In genomic region chr6:27507041-27507956, GRCh38 we compare ENCODE assay signal across 18 cellular contexts.
"Had no signal": no experiment of that assay in that cellular context is flagged by ENCODE, and none has a peak within 500 bp of the region (broad histone marks: within the 10 kb centered on the region; RNA-seq: fewer than 3 reads in every experiment).

No MANE protein-coding gene starts in this region.

- H3K36me3 Mint-ChIP-seq: activated naive CD8-positive, alpha-beta T cell treated with anti-CD3 and anti-CD28 coated beads, Interleukin-2, amount 10 ng/mL, durations not matched to agents 7 days and 5 days; natural killer cell treated with Interleukin-12 subunit alpha and Interleukin-12 subunit beta and Interleukin-15 and Interleukin-18, amount 100 ng/mL, for 72 hours had no signal

- H3K36me3 ChIP-seq: gastroesophageal sphincter, prostate gland, tibial artery had no signal

- DNase-seq: activated CD4-positive, alpha-beta memory T cell treated with anti-CD3 and anti-CD28 coated beads for 36 hours; activated CD4-positive, alpha-beta T cell treated with anti-CD3 and anti-CD28 coated beads for 48 hours; activated naive CD4-positive, alpha-beta T cell treated with anti-CD3 and anti-CD28 coated beads for 36 hours; activated naive CD8-positive, alpha-beta T cell treated with anti-CD3 and anti-CD28 coated beads, Interleukin-2, amount 10 ng/mL, durations not matched to agents 7 days and 5 days; activated T-cell treated with anti-CD3 and anti-CD28 coated beads, Interleukin-2, amount 50 U/mL, for 48 hours; cerebellar nuclear complex; cortex of kidney; endodermal cell; head of caudate nucleus; stimulated activated CD4-positive, alpha-beta T cell treated with anti-CD3 and anti-CD28 coated beads, Interleukin-4, amount 100 ng/mL, for 4 hours; T1000; tibial artery had no signal

- H3K27ac Mint-ChIP-seq: activated CD4-positive, alpha-beta memory T cell treated with anti-CD3 and anti-CD28 coated beads for 36 hours; activated naive CD4-positive, alpha-beta T cell treated with anti-CD3 and anti-CD28 coated beads for 36 hours; activated naive CD8-positive, alpha-beta T cell treated with anti-CD3 and anti-CD28 coated beads, Interleukin-2, amount 10 ng/mL, durations not matched to agents 7 days and 5 days; endodermal cell; natural killer cell treated with Interleukin-12 subunit alpha and Interleukin-12 subunit beta and Interleukin-15 and Interleukin-18, amount 100 ng/mL, for 72 hours; stimulated activated naive CD8-positive, alpha-beta T cell treated with anti-CD3 and anti-CD28 coated beads, Interleukin-15, Interleukin-2, amounts not matched to agents 100 ng/mL and 50 ng/mL, for 24 hours had no signal

- H3K4me3 Mint-ChIP-seq: activated CD4-positive, alpha-beta memory T cell treated with anti-CD3 and anti-CD28 coated beads for 36 hours; activated naive CD4-positive, alpha-beta T cell treated with anti-CD3 and anti-CD28 coated beads for 36 hours; activated naive CD8-positive, alpha-beta T cell treated with anti-CD3 and anti-CD28 coated beads, Interleukin-2, amount 10 ng/mL, durations not matched to agents 7 days and 5 days; endodermal cell; natural killer cell treated with Interleukin-12 subunit alpha and Interleukin-12 subunit beta and Interleukin-15 and Interleukin-18, amount 100 ng/mL, for 72 hours; stimulated activated naive CD8-positive, alpha-beta T cell treated with anti-CD3 and anti-CD28 coated beads, Interleukin-15, Interleukin-2, amounts not matched to agents 100 ng/mL and 50 ng/mL, for 24 hours had no signal

- H3K4me3 ChIP-seq: gastroesophageal sphincter, prostate gland, tibial artery had no signal

- H3K4me1 Mint-ChIP-seq: endodermal cell had no signal

- H3K27ac ChIP-seq: epithelial cell of prostate, gastroesophageal sphincter, prostate gland, tibial artery had no signal

- H3K9me3 ChIP-seq: gastroesophageal sphincter, prostate gland, tibial artery had no signal

- FAIRE-seq: islet of Langerhans had no signal

- H3K4me1 ChIP-seq: prostate gland had no signal

- ATAC-seq: gastroesophageal sphincter; natural killer cell treated with Interleukin-12 subunit alpha and Interleukin-12 subunit beta and Interleukin-15 and Interleukin-18, amount 100 ng/mL, for 72 hours had no signal

- H3K9me3 Mint-ChIP-seq: activated CD4-positive, alpha-beta memory T cell treated with anti-CD3 and anti-CD28 coated beads for 36 hours; activated naive CD4-positive, alpha-beta T cell treated with anti-CD3 and anti-CD28 coated beads for 36 hours; activated naive CD8-positive, alpha-beta T cell treated with anti-CD3 and anti-CD28 coated beads, Interleukin-2, amount 10 ng/mL, durations not matched to agents 7 days and 5 days; endodermal cell; natural killer cell treated with Interleukin-12 subunit alpha and Interleukin-12 subunit beta and Interleukin-15 and Interleukin-18, amount 100 ng/mL, for 72 hours; stimulated activated naive CD8-positive, alpha-beta T cell treated with anti-CD3 and anti-CD28 coated beads, Interleukin-15, Interleukin-2, amounts not matched to agents 100 ng/mL and 50 ng/mL, for 24 hours had no signal
